In genomic region chr1:173638043-173639021, GRCh38 we compare ENCODE assay signal across 20 cellular contexts. TPM values are rescaled to one million over a fixed set of nuclear protein-coding genes. Genes with fewer than 3 reads are reported as not detected.
DNase-seq lines count a peak whose midpoint lies in the region; ATAC-seq, FAIRE-seq and TF ChIP-seq lines count a peak whose summit lies in the region.
"Had no signal": no experiment of that assay in that cellular context is flagged by ENCODE, and none has a peak within 500 bp of the region (broad histone marks: within the 10 kb centered on the region; RNA-seq: fewer than 3 reads in every experiment).

No MANE protein-coding gene starts in this region.

- no peak overlapping the region for H3K27ac ChIP-seq in HUES6 (ENCODE audit: low read depth, low read length)
- H3K27ac ChIP-seq in astrocyte (ENCODE audit: low read depth, low read length): no peak overlapping the region
- peak overlapping the region; percentile 33 for H3K27ac ChIP-seq in parathyroid adenoma

- H3K36me3 ChIP-seq in HUES6 (ENCODE audit: control insufficient read depth, insufficient read depth, low read length) (0 out of 2 replicates have a peak, but pooled peaks cover 2% of the 10 kb centered on the region), astrocyte (ENCODE audit: insufficient read depth, low read length) (no peaks in the 10 kb centered on the region), iPS-15b (ENCODE audit: control insufficient read depth, insufficient read depth, low read length) (no peaks in the 10 kb centered on the region), parathyroid adenoma (ENCODE audit: control insufficient read depth, insufficient read depth, low read length) (no peaks in the 10 kb centered on the region)
- H3K36me3 ChIP-seq: BE2C, MG63 had no signal

- H3K9me3 Mint-ChIP-seq in astrocyte (ENCODE audit: unreplicated experiment): peaks cover 13% of the 10 kb centered on the region

- peak overlapping the region; percentile 72 for H3K9ac ChIP-seq in HUES6 (ENCODE audit: low read length)
- H3K9ac ChIP-seq in astrocyte (ENCODE audit: low read length): no peak overlapping the region
- H3K9ac ChIP-seq in iPS-15b (ENCODE audit: low read depth, low read length): no peak overlapping the region
- H3K9ac ChIP-seq in parathyroid adenoma: no peak overlapping the region

- H3K4me1 ChIP-seq in HUES6 (ENCODE audit: control insufficient read depth, insufficient read depth, low read length): no peaks in the 10 kb centered on the region
- no peaks in the 10 kb centered on the region for H3K4me1 ChIP-seq in astrocyte (ENCODE audit: insufficient read depth, low read length)
- H3K4me1 ChIP-seq in iPS-15b (ENCODE audit: control insufficient read depth, insufficient read depth, low read length): no peaks in the 10 kb centered on the region
- peaks cover 12% of the 10 kb centered on the region for H3K4me1 ChIP-seq in parathyroid adenoma
- H3K4me1 ChIP-seq: BE2C had no signal

- H3K79me2 ChIP-seq in astrocyte (ENCODE audit: insufficient read depth, low read length) (no peaks in the 10 kb centered on the region), parathyroid adenoma (no peaks in the 10 kb centered on the region)

- no peak for ATAC-seq in GM21825 (IDR thresholded peaks at IDR 0.05; ENCODE audit: unreplicated experiment)
- ATAC-seq: HCT116, SK-N-SH treated with all-trans-retinoic acid at 6 μM for 48 hours had no signal

- peaks cover 5% of the 10 kb centered on the region for H3K4me1 Mint-ChIP-seq in astrocyte (ENCODE audit: low read depth, unreplicated experiment)

- H2AFZ ChIP-seq in astrocyte (ENCODE audit: low read depth, low read length) (no peak overlapping the region), parathyroid adenoma (no peak overlapping the region)

- DNase-seq in astrocyte (ENCODE audit: low read depth) (no peak), T-helper 2 cell (no peak), AML-193 (lab: John Stamatoyannopoulos, UW) (no peak)
- DNase-seq in activated effector memory CD4-positive, alpha-beta T cell treated with Interleukin-2 at 50 U/mL for 16 hours: no peak
- DNase-seq: BE2C; CD4-positive, alpha-beta T cell; DMS53; MG63; NCI-H1092; NCI-H146; NCI-H2081 treated with DMSO at 0.1 percent for 48 hours; NCI-H510A; SHP77 treated with DMSO at 0.1 percent for 48 hours had no signal

- H3K4me3 ChIP-seq in HUES6 (ENCODE audit: low read depth, low read length) (peak overlapping the region; percentile 14; the same call in 1 of the 2 replicates), astrocyte (ENCODE audit: insufficient read depth, low read depth, low read length) (no peak overlapping the region), iPS-15b (ENCODE audit: low read depth, low read length) (peak overlapping the region; percentile 16), parathyroid adenoma (ENCODE audit: low read depth, low read length) (no peak overlapping the region)
- H3K4me3 ChIP-seq: MG63 had no signal

- H3K9me3 ChIP-seq in HUES6 (ENCODE audit: control insufficient read depth, insufficient read depth, low read depth, low read length): peaks cover 40% of the 10 kb centered on the region
- peaks cover 8% of the 10 kb centered on the region for H3K9me3 ChIP-seq in astrocyte (ENCODE audit: insufficient read depth, low read depth, low read length)
- H3K9me3 ChIP-seq in iPS-15b (ENCODE audit: control insufficient read depth, insufficient read depth, low read length): peaks cover 11% of the 10 kb centered on the region
- no peaks in the 10 kb centered on the region for H3K9me3 ChIP-seq in parathyroid adenoma (ENCODE audit: control insufficient read depth, low read length)
- H3K9me3 ChIP-seq: BE2C, MG63 had no signal

- H3K4me2 ChIP-seq in astrocyte (ENCODE audit: low read length) (no peak overlapping the region), parathyroid adenoma (ENCODE audit: low read length) (peak overlapping the region; percentile 63)

- H4K20me1 ChIP-seq in astrocyte (ENCODE audit: insufficient read depth, low read length): no peaks in the 10 kb centered on the region

- peak overlapping the region; percentile 99 for H3K27ac Mint-ChIP-seq in astrocyte (ENCODE audit: unreplicated experiment)
- H3K27ac Mint-ChIP-seq: CD4-positive, alpha-beta T cell had no signal

- FAIRE-seq in astrocyte (lab: Jason Lieb, UNC): no peak
- FAIRE-seq: GM19239 had no signal

- H3K4me3 Mint-ChIP-seq in astrocyte (ENCODE audit: unreplicated experiment): peak overlapping the region; percentile 90
- H3K4me3 Mint-ChIP-seq: CD4-positive, alpha-beta T cell had no signal

- no peaks in the 10 kb centered on the region for H3K27me3 Mint-ChIP-seq in astrocyte (ENCODE audit: low read depth, unreplicated experiment)
- H3K27me3 Mint-ChIP-seq: CD4-positive, alpha-beta T cell had no signal

- H3K27me3 ChIP-seq in HUES6 (ENCODE audit: control insufficient read depth, insufficient read depth, low read length) (no peaks in the 10 kb centered on the region), astrocyte (ENCODE audit: insufficient read depth, low read length) (no peaks in the 10 kb centered on the region), iPS-15b (ENCODE audit: control insufficient read depth, insufficient read depth, low read length) (no peaks in the 10 kb centered on the region), parathyroid adenoma (ENCODE audit: control insufficient read depth, insufficient read depth, low read length) (no peaks in the 10 kb centered on the region)
- H3K27me3 ChIP-seq: BE2C, MG63 had no signal

- TF ChIP-seq CTCF in astrocyte (IDR thresholded peaks at IDR 0.05; ENCODE audit: insufficient read depth, low read depth, low read length) (no peak), parathyroid adenoma (IDR thresholded peaks at IDR 0.05) (no peak)

- peaks cover 22% of the 10 kb centered on the region for H3K36me3 Mint-ChIP-seq in astrocyte (ENCODE audit: low read depth, unreplicated experiment)

RNA-seq across cellular contexts. Expression of gene TEX50, which starts 3.2 kb away (rescaled TPM):
- total RNA-seq in astrocyte: not detected in 2 replicates
- total RNA-seq: CD4-positive, alpha-beta T cell had no signal

RNA-seq across cellular contexts. Expression of gene ANKRD45, which starts 31.3 kb away (rescaled TPM):
- total RNA-seq in astrocyte: 1.4 and 1.8 TPM in 2 replicates
- total RNA-seq: CD4-positive, alpha-beta T cell had no signal

RNA-seq across cellular contexts. Expression of gene SLC9C2, which starts 35.5 kb away (rescaled TPM):
- total RNA-seq in astrocyte: 0.54 TPM in 1 of 2 replicates, not detected in the other
- total RNA-seq: CD4-positive, alpha-beta T cell had no signal

Comparison
In these comparisons a context has a peak if more than half of its experiments do, and no peak if none do; other contexts are left out.
1. H3K4me3 ChIP-seq: peak in HUES6 (single experiment) and iPS-15b (single experiment); none in astrocyte (single experiment) and parathyroid adenoma (single experiment).